Comparison of ENCODE assay signal across 25 cellular contexts in genomic region chr2:148586528-148587128, GRCh38.
"Had no signal": no experiment of that assay in that cellular context is flagged by ENCODE, and none has a peak within 500 bp of the region (broad histone marks: within the 10 kb centered on the region; RNA-seq: fewer than 3 reads in every experiment).

No MANE protein-coding gene starts in this region.

- DNase-seq: activated CD4-positive, alpha-beta T cell treated with anti-CD3 and anti-CD28 coated beads for 36 hours; activated CD4-positive, CD25-positive, alpha-beta regulatory T cell; activated CD8-positive, alpha-beta memory T cell treated with anti-CD3 and anti-CD28 coated beads, Interleukin-2, amount 10 ng/mL, durations not matched to agents 7 days and 5 days; activated CD8-positive, alpha-beta T cell treated with anti-CD3 and anti-CD28 coated beads, Interleukin-2, amount 10 ng/mL, durations not matched to agents 7 days and 5 days; activated naive CD8-positive, alpha-beta T cell treated with anti-CD3 and anti-CD28 coated beads, Interleukin-2, amount 50 U/mL, for 24 hours; activated T-cell treated with anti-CD3 and anti-CD28 coated beads, Interleukin-2, amount 50 U/mL, for 48 hours; dermis blood vessel endothelial cell; effector CD4-positive, alpha-beta T cell; esophagus squamous epithelium; foreskin melanocyte; islet precursor cell; natural killer cell; stimulated activated CD4-positive, alpha-beta T cell treated with anti-CD3 and anti-CD28 coated beads, Interleukin-12 subunit alpha, Interleukin-12 subunit beta, amount 100 ng/mL, for 4 hours; stimulated activated CD4-positive, alpha-beta T cell treated with anti-CD3 and anti-CD28 coated beads, Interleukin-4, amount 100 ng/mL, for 1 hour; stimulated activated naive CD8-positive, alpha-beta T cell treated with anti-CD3 and anti-CD28 coated beads, Interleukin-15, Interleukin-2, amounts not matched to agents 100 U/mL and 50 U/mL, for 24 hours; uterus had no signal

- H3K4me3 ChIP-seq: breast epithelium, esophagus squamous epithelium, skin epidermis, uterus had no signal

- H3K27ac Mint-ChIP-seq: activated CD4-positive, alpha-beta T cell treated with anti-CD3 and anti-CD28 coated beads for 36 hours; activated CD8-positive, alpha-beta memory T cell treated with anti-CD3 and anti-CD28 coated beads, Interleukin-2, amount 10 ng/mL, durations not matched to agents 7 days and 5 days; activated CD8-positive, alpha-beta T cell treated with anti-CD3 and anti-CD28 coated beads, Interleukin-2, amount 10 ng/mL, durations not matched to agents 7 days and 5 days; activated naive CD4-positive, alpha-beta T cell treated with anti-CD3 and anti-CD28 coated beads, Interleukin-2, amount 50 U/mL, for 24 hours; activated naive CD8-positive, alpha-beta T cell treated with anti-CD3 and anti-CD28 coated beads, Interleukin-2, amount 50 U/mL, for 24 hours; activated T-helper 2 cell treated with anti-CD3 and anti-CD28 coated beads, Interferon-gamma antibody, Interleukin-2, Interleukin-4, amounts not matched to agents 10 μg/mL and 5 μg/mL and 100 μg/mL, durations not matched to agents 14 hours and 24 hours and 36 hours; memory B cell; natural killer cell; type B pancreatic cell had no signal

- H3K27ac ChIP-seq: breast epithelium, epithelial cell of prostate, esophagus squamous epithelium, skin epidermis, uterus had no signal

- H3K27me3 Mint-ChIP-seq: activated CD4-positive, alpha-beta T cell treated with anti-CD3 and anti-CD28 coated beads for 36 hours; activated naive CD4-positive, alpha-beta T cell treated with anti-CD3 and anti-CD28 coated beads, Interleukin-2, amount 50 U/mL, for 24 hours; activated naive CD8-positive, alpha-beta T cell treated with anti-CD3 and anti-CD28 coated beads, Interleukin-2, amount 50 U/mL, for 24 hours; central memory CD8-positive, alpha-beta T cell; type B pancreatic cell had no signal

- H3K4me1 Mint-ChIP-seq: activated naive CD4-positive, alpha-beta T cell treated with anti-CD3 and anti-CD28 coated beads, Interleukin-2, amount 50 U/mL, for 24 hours; central memory CD8-positive, alpha-beta T cell; natural killer cell had no signal

- H3K9me3 Mint-ChIP-seq: activated naive CD4-positive, alpha-beta T cell treated with anti-CD3 and anti-CD28 coated beads, Interleukin-2, amount 50 U/mL, for 24 hours; activated naive CD8-positive, alpha-beta T cell treated with anti-CD3 and anti-CD28 coated beads, Interleukin-2, amount 50 U/mL, for 24 hours; activated T-helper 2 cell treated with anti-CD3 and anti-CD28 coated beads, Interferon-gamma antibody, Interleukin-2, Interleukin-4, amounts not matched to agents 10 μg/mL and 5 μg/mL and 100 μg/mL, durations not matched to agents 14 hours and 24 hours and 36 hours; central memory CD8-positive, alpha-beta T cell; natural killer cell; type B pancreatic cell had no signal

- ATAC-seq: activated CD4-positive, alpha-beta T cell treated with anti-CD3 and anti-CD28 coated beads for 36 hours; activated CD8-positive, alpha-beta memory T cell treated with anti-CD3 and anti-CD28 coated beads, Interleukin-2, amount 10 ng/mL, durations not matched to agents 7 days and 5 days; activated CD8-positive, alpha-beta T cell treated with anti-CD3 and anti-CD28 coated beads, Interleukin-2, amount 10 ng/mL, durations not matched to agents 7 days and 5 days; activated naive CD8-positive, alpha-beta T cell treated with anti-CD3 and anti-CD28 coated beads, Interleukin-2, amount 50 U/mL, for 24 hours; natural killer cell; sciatic nerve; stimulated activated naive CD8-positive, alpha-beta T cell treated with anti-CD3 and anti-CD28 coated beads, Interleukin-15, Interleukin-2, amounts not matched to agents 100 U/mL and 50 U/mL, for 24 hours had no signal

- H3K9me3 ChIP-seq: breast epithelium, esophagus squamous epithelium, uterus had no signal

- H3K36me3 Mint-ChIP-seq: activated CD8-positive, alpha-beta memory T cell treated with anti-CD3 and anti-CD28 coated beads, Interleukin-2, amount 10 ng/mL, durations not matched to agents 7 days and 5 days; activated naive CD4-positive, alpha-beta T cell treated with anti-CD3 and anti-CD28 coated beads, Interleukin-2, amount 50 U/mL, for 24 hours; memory B cell; natural killer cell; type B pancreatic cell had no signal

- H3K4me1 ChIP-seq: breast epithelium, esophagus squamous epithelium, uterus had no signal

- H3K27me3 ChIP-seq: breast epithelium, esophagus squamous epithelium, uterus had no signal

- H3K4me3 Mint-ChIP-seq: activated CD4-positive, alpha-beta T cell treated with anti-CD3 and anti-CD28 coated beads for 36 hours; activated CD8-positive, alpha-beta memory T cell treated with anti-CD3 and anti-CD28 coated beads, Interleukin-2, amount 10 ng/mL, durations not matched to agents 7 days and 5 days; activated CD8-positive, alpha-beta T cell treated with anti-CD3 and anti-CD28 coated beads, Interleukin-2, amount 10 ng/mL, durations not matched to agents 7 days and 5 days; activated naive CD4-positive, alpha-beta T cell treated with anti-CD3 and anti-CD28 coated beads, Interleukin-2, amount 50 U/mL, for 24 hours; activated naive CD8-positive, alpha-beta T cell treated with anti-CD3 and anti-CD28 coated beads, Interleukin-2, amount 50 U/mL, for 24 hours; central memory CD8-positive, alpha-beta T cell; memory B cell; natural killer cell; type B pancreatic cell had no signal

- H3K36me3 ChIP-seq: breast epithelium, esophagus squamous epithelium, uterus had no signal
